8 cellular contexts compared by ENCODE assay signal in genomic region chr4:140252742-140253555, GRCh38.
DNase-seq lines count a peak whose midpoint lies in the region; ATAC-seq and TF ChIP-seq lines count a peak whose summit lies in the region.

No MANE protein-coding gene starts in this region.

- peak overlapping the region; percentile 67 for H3K4me3 Mint-ChIP-seq in T-helper 1 cell treated with Interleukin-12 subunit alpha and Interleukin-12 subunit beta and Interleukin-4 antibody, amounts not matched to agents 30 μg/mL and 1 μg/mL, for 36 hours
- peak overlapping the region; percentile 55 for H3K4me3 Mint-ChIP-seq in progenitor cell of endocrine pancreas (ENCODE audit: low read depth)

- H3K9me3 Mint-ChIP-seq in T-helper 1 cell treated with Interleukin-12 subunit alpha and Interleukin-12 subunit beta and Interleukin-4 antibody, amounts not matched to agents 30 μg/mL and 1 μg/mL, for 36 hours, result no peaks in the 10 kb centered on the region
- no peaks in the 10 kb centered on the region for H3K9me3 Mint-ChIP-seq in progenitor cell of endocrine pancreas (ENCODE audit: low read depth)

- H3K36me3 ChIP-seq in aorta (ENCODE audit: control insufficient read depth in 1 of 2, insufficient read depth in 2 of 2, low read length in 1 of 2), result no peaks in the 10 kb centered on the region

- H3K36me3 Mint-ChIP-seq in T-helper 1 cell treated with Interleukin-12 subunit alpha and Interleukin-12 subunit beta and Interleukin-4 antibody, amounts not matched to agents 30 μg/mL and 1 μg/mL, for 36 hours (ENCODE audit: low read depth), result no peaks in the 10 kb centered on the region
- no peaks in the 10 kb centered on the region for H3K36me3 Mint-ChIP-seq in progenitor cell of endocrine pancreas (ENCODE audit: insufficient read depth)

- peaks cover 0 to 4% of the 10 kb centered on the region in 2 donors for H3K4me1 ChIP-seq in aorta (ENCODE audit: control insufficient read depth in 1 of 2, insufficient read depth in 2 of 2, low read length in 2 of 2)

- peaks cover 6% of the 10 kb centered on the region for H3K4me1 Mint-ChIP-seq in T-helper 1 cell treated with Interleukin-12 subunit alpha and Interleukin-12 subunit beta and Interleukin-4 antibody, amounts not matched to agents 30 μg/mL and 1 μg/mL, for 36 hours (ENCODE audit: low read depth)
- H3K4me1 Mint-ChIP-seq in progenitor cell of endocrine pancreas (ENCODE audit: low read depth), result peaks cover 52% of the 10 kb centered on the region

- H3K27ac Mint-ChIP-seq in T-helper 1 cell treated with Interleukin-12 subunit alpha and Interleukin-12 subunit beta and Interleukin-4 antibody, amounts not matched to agents 30 μg/mL and 1 μg/mL, for 36 hours, result no peak overlapping the region
- H3K27ac Mint-ChIP-seq in progenitor cell of endocrine pancreas, result peak overlapping the region; percentile 89

- no peaks in the 10 kb centered on the region for H3K27me3 ChIP-seq in aorta (ENCODE audit: control insufficient read depth in 1 of 2, insufficient read depth in 2 of 2, low read length in 1 of 2)

- no peak for TF ChIP-seq POLR2A in NB4 (IDR thresholded peaks at IDR 0.05; ENCODE audit: extremely low read depth, insufficient read length)

- peak; percentile 98 for DNase-seq in D341Med (ENCODE audit: low spot score)
- peak; percentile 69 for DNase-seq in NB4 (ENCODE audit: low read depth)
- peak; percentile 86 for DNase-seq in left ventricle myocardium superior
- DNase-seq in progenitor cell of endocrine pancreas (ENCODE audit: low spot score, unreplicated experiment), result peak; percentile 82
- peak; percentile 77 to 90 for DNase-seq in aorta

- TF ChIP-seq CTCF in NB4 (IDR thresholded peaks at IDR 0.05; ENCODE audit: low read depth, low read length) (peak; percentile 72), progenitor cell of endocrine pancreas (IDR thresholded peaks at IDR 0.05; ENCODE audit: unreplicated experiment) (peak; percentile 98)

- 0 to 1% methylated on average over 48 to 72 of the region's 72 CpGs for WGBS in aorta, 2 donors

- ATAC-seq in GM21825 (IDR thresholded peaks at IDR 0.05; ENCODE audit: unreplicated experiment) (peak; percentile 56), left ventricle myocardium superior (peak; percentile 92), aorta (ENCODE audit: low FRiP score) (peak; percentile 93)

- H3K27ac ChIP-seq in angular gyrus (ENCODE audit: low read depth, low read length) (peak overlapping the region; percentile 96), aorta (ENCODE audit: low read depth in 1 of 2, low read length in 2 of 2) (peak overlapping the region in 1 of 2 donors; percentile 31)

- intact Hi-C loops in left ventricle myocardium superior (cut with micrococcal nuclease), result loop anchor here (5.0 to 10.0 kb wide), 2 partner anchors 238 to 521 kb away; no protein-coding TSS in a partner anchor
- intact Hi-C loops in aorta (cut with DNase I), result loop anchor here (1.0 to 10.0 kb wide), 9 partner anchors 100 to 596 kb away; no protein-coding TSS in a partner anchor

- H3K27me3 Mint-ChIP-seq in T-helper 1 cell treated with Interleukin-12 subunit alpha and Interleukin-12 subunit beta and Interleukin-4 antibody, amounts not matched to agents 30 μg/mL and 1 μg/mL, for 36 hours (ENCODE audit: low read depth), result peaks cover 30% of the 10 kb centered on the region
- H3K27me3 Mint-ChIP-seq in progenitor cell of endocrine pancreas, result no peaks in the 10 kb centered on the region

- H3K4me3 ChIP-seq in NB4 (ENCODE audit: low read depth, low read length) (peak overlapping the region; percentile 40), aorta (ENCODE audit: low read length in 2 of 2) (peak overlapping the region; percentile 48 to 70)

- H3K9me3 ChIP-seq in aorta (ENCODE audit: control insufficient read depth, low read length), result no peaks in the 10 kb centered on the region
